21 cellular contexts compared by ENCODE assay signal in genomic region chr12:52655720-52656124, GRCh38. TPM values are rescaled to one million over a fixed set of nuclear protein-coding genes. Genes with fewer than 3 reads are reported as not detected.
DNase-seq lines count a peak whose midpoint lies in the region; ATAC-seq, FAIRE-seq and TF ChIP-seq lines count a peak whose summit lies in the region.
"Had no signal": no experiment of that assay in that cellular context is flagged by ENCODE, and none has a peak within 500 bp of the region (broad histone marks: within the 10 kb centered on the region; RNA-seq: fewer than 3 reads in every experiment).

No MANE protein-coding gene starts in this region.

- H3K4me1 ChIP-seq in H9 (ENCODE audit: insufficient read depth, low read length), result no peaks in the 10 kb centered on the region
- H3K4me1 ChIP-seq: colonic mucosa had no signal

- no peak overlapping the region for H2BK12ac ChIP-seq in H9 (ENCODE audit: insufficient read length, low read depth, low read length)

- DNase-seq in H9, result peak; percentile 14
- peak; percentile 29 for DNase-seq in RCC 7860 (ENCODE audit: low spot score)
- DNase-seq in islet precursor cell, result peak; percentile 53
- DNase-seq in T-helper 17 cell, result no peak
- no peak for DNase-seq in NCI-H524 (lab: John Stamatoyannopoulos, UW)
- DNase-seq: activated CD8-positive, alpha-beta T cell treated with anti-CD3 and anti-CD28 coated beads for 36 hours; AML-193; amygdala; colonic mucosa; DMS 273 treated with DMSO at 0.1 percent for 48 hours; erythroblast; heart right ventricle; left cardiac atrium; naive B cell; NCI-H2081; stimulated activated CD4-positive, alpha-beta T cell treated with anti-CD3 and anti-CD28 coated beads, Interleukin-15, amount 100 ng/mL, for 24 hours had no signal

- no peaks in the 10 kb centered on the region for H3K27me3 ChIP-seq in H9 (ENCODE audit: insufficient read depth, low read length)
- H3K27me3 ChIP-seq: colonic mucosa had no signal

- H3K56ac ChIP-seq in H9 (ENCODE audit: insufficient read length, low read depth, low read length), result no peak overlapping the region

- H2BK15ac ChIP-seq in H9 (ENCODE audit: low read depth, low read length), result no peak overlapping the region

- H3T11ph ChIP-seq in H9 (ENCODE audit: low read length), result no peak overlapping the region

- no peak overlapping the region for H3K27ac Mint-ChIP-seq in H9
- H3K27ac Mint-ChIP-seq in T-helper 17 cell, result no peak overlapping the region
- H3K27ac Mint-ChIP-seq: activated CD8-positive, alpha-beta T cell treated with anti-CD3 and anti-CD28 coated beads for 36 hours; activated T-helper 17 cell treated with anti-CD3 and anti-CD28 coated beads, Interleukin-2, amount 50 U/mL, for 72 hours; naive B cell; progenitor cell of endocrine pancreas had no signal

- no peak for FAIRE-seq in RCC 7860 (lab: Jason Lieb, UNC)
- FAIRE-seq: TTC549 had no signal

- no peak overlapping the region for H2BK20ac ChIP-seq in H9 (ENCODE audit: low read depth, low read length, poor library complexity, severe bottlenecking)

- H3K4me1 Mint-ChIP-seq in H9 (peaks cover 0 to 4% of the 10 kb centered on the region in 2 experiments; a peak in 2 of 4 replicates), T-helper 17 cell (peaks cover 3% of the 10 kb centered on the region)
- H3K4me1 Mint-ChIP-seq: activated T-helper 17 cell treated with anti-CD3 and anti-CD28 coated beads, Interleukin-2, amount 50 U/mL, for 72 hours; naive B cell had no signal

- H2BK5ac ChIP-seq in H9 (ENCODE audit: insufficient read length, low read length), result no peak overlapping the region

- no peak overlapping the region for H3K23ac ChIP-seq in H9 (ENCODE audit: insufficient read length, low read depth, low read length)

- TF ChIP-seq CTCF in H9 (conservative IDR thresholded peaks at IDR 0.05), result no peak

- ATAC-seq in T-helper 17 cell, result no peak
- no peak for ATAC-seq in HG03442 (IDR thresholded peaks at IDR 0.05; ENCODE audit: unreplicated experiment)
- ATAC-seq: activated CD8-positive, alpha-beta T cell treated with anti-CD3 and anti-CD28 coated beads for 36 hours; activated T-helper 17 cell treated with anti-CD3 and anti-CD28 coated beads, Interleukin-2, amount 50 U/mL, for 72 hours had no signal

- H4K8ac ChIP-seq in H9 (replicated peaks; ENCODE audit: insufficient read length, low read depth, low read length), result no peak overlapping the region

- H3K27ac ChIP-seq in H9 (ENCODE audit: insufficient read length, low read depth, low read length), result no peak overlapping the region
- H3K27ac ChIP-seq: colonic mucosa, heart right ventricle had no signal

- no peak overlapping the region for H3K14ac ChIP-seq in H9 (ENCODE audit: insufficient read depth, low read length)

- no peaks in the 10 kb centered on the region for H3K79me2 ChIP-seq in H9 (ENCODE audit: insufficient read depth, low read length)

- H3K18ac ChIP-seq in H9 (ENCODE audit: insufficient read length, low read depth, low read length), result no peak overlapping the region

- no peak overlapping the region for H3K9ac ChIP-seq in H9 (ENCODE audit: extremely low read depth, insufficient read length, low read length)

- H3K36me3 Mint-ChIP-seq in H9 (ENCODE audit: insufficient read depth in 1 of 3, low read depth in 3 of 3) (no peaks in the 10 kb centered on the region), T-helper 17 cell (ENCODE audit: low read depth) (no peaks in the 10 kb centered on the region)
- H3K36me3 Mint-ChIP-seq: naive B cell had no signal

- no peak overlapping the region for H4K91ac ChIP-seq in H9 (ENCODE audit: insufficient read length, low read depth, low read length)

- H3K79me1 ChIP-seq in H9 (ENCODE audit: insufficient read depth, low read depth, low read length, poor library complexity, severe bottlenecking), result no peaks in the 10 kb centered on the region

- H3K4me2 ChIP-seq in H9 (ENCODE audit: insufficient read depth, insufficient read length, low read length), result no peak overlapping the region

- no peak overlapping the region for H2AK5ac ChIP-seq in H9 (ENCODE audit: insufficient read length, low read length)

- no peaks in the 10 kb centered on the region for H3K9me3 ChIP-seq in H9 (ENCODE audit: control insufficient read depth, low read depth, low read length)
- H3K9me3 ChIP-seq in T-helper 17 cell (ENCODE audit: control insufficient read depth, low read length, poor library complexity, severe bottlenecking), result no peaks in the 10 kb centered on the region
- H3K9me3 ChIP-seq: colonic mucosa, heart right ventricle had no signal

- no peak overlapping the region for H2AFZ ChIP-seq in H9 (ENCODE audit: low read length)

- H3K4me3 Mint-ChIP-seq in H9, result no peak overlapping the region
- H3K4me3 Mint-ChIP-seq in T-helper 17 cell, result no peak overlapping the region
- H3K4me3 Mint-ChIP-seq: activated CD8-positive, alpha-beta T cell treated with anti-CD3 and anti-CD28 coated beads for 36 hours; activated T-helper 17 cell treated with anti-CD3 and anti-CD28 coated beads, Interleukin-2, amount 50 U/mL, for 72 hours; naive B cell had no signal

- H3K23me2 ChIP-seq in H9 (ENCODE audit: insufficient read length, low read depth, low read length, poor library complexity, severe bottlenecking), result no peaks in the 10 kb centered on the region

- no peak overlapping the region for H3K4ac ChIP-seq in H9 (ENCODE audit: low read depth, low read length)

- H3K27me3 Mint-ChIP-seq in H9 (ENCODE audit: low read depth) (peaks cover 25% of the 10 kb centered on the region), T-helper 17 cell (peaks cover 56% of the 10 kb centered on the region)
- H3K27me3 Mint-ChIP-seq: activated CD8-positive, alpha-beta T cell treated with anti-CD3 and anti-CD28 coated beads for 36 hours had no signal

- peaks cover 2 to 9% of the 10 kb centered on the region in 2 experiments; a peak in 2 of 5 replicates for H3K9me3 Mint-ChIP-seq in H9
- H3K9me3 Mint-ChIP-seq: activated CD8-positive, alpha-beta T cell treated with anti-CD3 and anti-CD28 coated beads for 36 hours; activated T-helper 17 cell treated with anti-CD3 and anti-CD28 coated beads, Interleukin-2, amount 50 U/mL, for 72 hours had no signal

- H2BK120ac ChIP-seq in H9 (ENCODE audit: low read depth, low read length, poor library complexity, severe bottlenecking), result no peak overlapping the region

- peaks cover 2% of the 10 kb centered on the region for H4K20me1 ChIP-seq in H9 (ENCODE audit: control insufficient read depth, insufficient read depth, insufficient read length)

- no peak overlapping the region for H4K5ac ChIP-seq in H9 (ENCODE audit: insufficient read length, low read depth, low read length)

- no CpG with 5 or more reads among the region's 8 CpGs for WGBS in H9 (ENCODE audit: extremely low coverage, insufficient read length, low lambda C conversion rate)

RNA-seq across cellular contexts. Expression of gene KRT2, which starts 3.7 kb away (rescaled TPM):
- total RNA-seq in H9 (2021) (not detected in 2 replicates), T-helper 17 cell (not detected)
- total RNA-seq: activated CD8-positive, alpha-beta T cell treated with anti-CD3 and anti-CD28 coated beads for 36 hours; activated T-helper 17 cell treated with anti-CD3 and anti-CD28 coated beads, Interleukin-2, amount 50 U/mL, for 72 hours; colonic mucosa; heart right ventricle; left cardiac atrium; progenitor cell of endocrine pancreas; SK-MEL-5 had no signal

RNA-seq across cellular contexts. Expression of gene KRT1, which starts 24.5 kb away (rescaled TPM):
- total RNA-seq in H9 (2021) (not detected in 2 replicates), T-helper 17 cell (1 to 10 TPM in 1 of 2 donors, under 1 TPM in 1; 0.83 to 3.1 TPM)
- total RNA-seq: activated CD8-positive, alpha-beta T cell treated with anti-CD3 and anti-CD28 coated beads for 36 hours; activated T-helper 17 cell treated with anti-CD3 and anti-CD28 coated beads, Interleukin-2, amount 50 U/mL, for 72 hours; heart right ventricle; progenitor cell of endocrine pancreas; SK-MEL-5 had no signal

RNA-seq across cellular contexts. Expression of gene KRT73, which starts 37.4 kb away (rescaled TPM):
- not detected in 2 replicates for total RNA-seq in H9 (2021)
- total RNA-seq in T-helper 17 cell, result 1 to 10 TPM in 1 of 2 donors, under 1 TPM in 1; 0.40 to 1.1 TPM
- total RNA-seq: activated T-helper 17 cell treated with anti-CD3 and anti-CD28 coated beads, Interleukin-2, amount 50 U/mL, for 72 hours; colonic mucosa; heart right ventricle; left cardiac atrium; progenitor cell of endocrine pancreas; SK-MEL-5 had no signal

RNA-seq across cellular contexts. Expression of gene KRT77, which starts 47.6 kb away (rescaled TPM):
- total RNA-seq in H9 (2021), result not detected in 2 replicates
- not detected for total RNA-seq in T-helper 17 cell
- total RNA-seq: activated CD8-positive, alpha-beta T cell treated with anti-CD3 and anti-CD28 coated beads for 36 hours; activated T-helper 17 cell treated with anti-CD3 and anti-CD28 coated beads, Interleukin-2, amount 50 U/mL, for 72 hours; colonic mucosa; left cardiac atrium; progenitor cell of endocrine pancreas; SK-MEL-5 had no signal

RNA-seq across cellular contexts. Expression of gene KRT72, which starts 54.5 kb away (rescaled TPM):
- total RNA-seq in H9 (2021), result not detected in 2 replicates
- 1 to 10 TPM in 1 of 2 donors, under 1 TPM in 1; 0.60 to 1.6 TPM for total RNA-seq in T-helper 17 cell
- total RNA-seq: activated T-helper 17 cell treated with anti-CD3 and anti-CD28 coated beads, Interleukin-2, amount 50 U/mL, for 72 hours; left cardiac atrium; progenitor cell of endocrine pancreas; SK-MEL-5 had no signal

Comparison
In these comparisons a context has a peak if more than half of its experiments do, and no peak if none do; other contexts are left out.
1. DNase-seq: peak in H9 (single experiment), RCC 7860 (single experiment) and islet precursor cell (single experiment); none in T-helper 17 cell (0 of 3) and NCI-H524 (0 of 2).